In genomic region chr17:63696381-63696961, GRCh38 we compare ENCODE assay signal across 1 cellular context.
TF ChIP-seq lines count a peak whose summit lies in the region.

No MANE protein-coding gene starts in this region.

TF ChIP-seq in GM12878, 131 proteins besides CTCF, POLR2A, EP300 and RAD21 (continued from another document):
- TF ChIP-seq PKNOX1 (IDR thresholded peaks at IDR 0.05) = no peak
- TF ChIP-seq EGR1 (IDR thresholded peaks at IDR 0.05; ENCODE audit: borderline replicate concordance in 1 of 2, low read depth in 2 of 2, low read length in 2 of 2) = no peak
- TF ChIP-seq POLR2AphosphoS2 (IDR thresholded peaks at IDR 0.05; ENCODE audit: low read depth, low read length) = peak; percentile 40; the same call in 1 of the 2 replicates
- peak; percentile 70 for TF ChIP-seq NR2F1 (conservative IDR thresholded peaks at IDR 0.05)
- TF ChIP-seq CBX3 (IDR thresholded peaks at IDR 0.05; ENCODE audit: borderline replicate concordance, low read depth) = no peak
- TF ChIP-seq SREBF1 (IDR thresholded peaks at IDR 0.05; ENCODE audit: low read length) = no peak
- TF ChIP-seq KLF5 (IDR thresholded peaks at IDR 0.05; ENCODE audit: partially characterized antibody) = no peak
- 0 out of 2 replicates have a peak, but pooled peaks have one; percentile 20 for TF ChIP-seq IKZF1 (conservative IDR thresholded peaks at IDR 0.05)
